ENCODE assay signal across 20 cellular contexts in genomic region chr1:53319296-53320101, GRCh38. TPM values are rescaled to one million over a fixed set of nuclear protein-coding genes. Genes with fewer than 3 reads are reported as not detected.
DNase-seq lines count a peak whose midpoint lies in the region; ATAC-seq lines count a peak whose summit lies in the region.
"Had no signal": no experiment of that assay in that cellular context is flagged by ENCODE, and none has a peak within 500 bp of the region (broad histone marks: within the 10 kb centered on the region; RNA-seq: fewer than 3 reads in every experiment).

No MANE protein-coding gene starts in this region.

- H3K9me3 Mint-ChIP-seq in stimulated activated naive CD8-positive, alpha-beta T cell treated with anti-CD3 and anti-CD28 coated beads, Interleukin-15, amount 100 ng/mL, for 72 hours, result no peaks in the 10 kb centered on the region
- H3K9me3 Mint-ChIP-seq: activated B cell treated with CpG ODN at 0.5 μM for 24 hours; activated CD4-positive, alpha-beta memory T cell treated with anti-CD3 and anti-CD28 coated beads for 36 hours; activated naive CD4-positive, alpha-beta T cell treated with anti-CD3 and anti-CD28 coated beads for 36 hours; activated T-cell treated with anti-CD3 and anti-CD28 coated beads, Interleukin-2, amount 50 U/mL, for 24 hours; immature natural killer cell; stimulated activated effector memory CD8-positive, alpha-beta T cell treated with anti-CD3 and anti-CD28 coated beads, Interleukin-12 subunit alpha, Interleukin-12 subunit beta, amount 100 ng/mL, for 72 hours; T-helper 2 cell treated with Interferon-gamma antibody and Interleukin-4, amounts not matched to agents 5 μg/mL and 100 μg/mL, for 36 hours had no signal

- H3K4me3 Mint-ChIP-seq in stimulated activated naive CD8-positive, alpha-beta T cell treated with anti-CD3 and anti-CD28 coated beads, Interleukin-15, amount 100 ng/mL, for 72 hours, result no peak overlapping the region
- H3K4me3 Mint-ChIP-seq: activated B cell treated with CpG ODN at 0.5 μM for 24 hours; activated CD4-positive, alpha-beta memory T cell treated with anti-CD3 and anti-CD28 coated beads for 36 hours; activated naive CD4-positive, alpha-beta T cell treated with anti-CD3 and anti-CD28 coated beads for 36 hours; activated T-cell treated with anti-CD3 and anti-CD28 coated beads, Interleukin-2, amount 50 U/mL, for 24 hours; immature natural killer cell; stimulated activated effector memory CD8-positive, alpha-beta T cell treated with anti-CD3 and anti-CD28 coated beads, Interleukin-12 subunit alpha, Interleukin-12 subunit beta, amount 100 ng/mL, for 72 hours; T-helper 2 cell treated with Interferon-gamma antibody and Interleukin-4, amounts not matched to agents 5 μg/mL and 100 μg/mL, for 36 hours had no signal

- H3K27me3 Mint-ChIP-seq in stimulated activated naive CD8-positive, alpha-beta T cell treated with anti-CD3 and anti-CD28 coated beads, Interleukin-15, amount 100 ng/mL, for 72 hours, result no peaks in the 10 kb centered on the region
- H3K27me3 Mint-ChIP-seq: activated B cell treated with CpG ODN at 0.5 μM for 24 hours; activated CD4-positive, alpha-beta memory T cell treated with anti-CD3 and anti-CD28 coated beads for 36 hours; activated T-cell treated with anti-CD3 and anti-CD28 coated beads, Interleukin-2, amount 50 U/mL, for 24 hours had no signal

- intact Hi-C loops in left ventricle myocardium superior (cut with micrococcal nuclease) (no loop called here), Right ventricle myocardium superior (cut with DNase I) (no loop called here)

- DNase-seq in left ventricle myocardium superior (peak; percentile 21), Right ventricle myocardium superior (no peak), NCI-H524 (lab: John Stamatoyannopoulos, UW) (peak; percentile 89 to 95), left kidney (ENCODE audit: low read depth, low spot score) (peak; percentile 34), T-helper 1 cell (no peak), superior temporal gyrus (ENCODE audit: extremely low spot score) (no peak)
- DNase-seq in stimulated activated naive CD8-positive, alpha-beta T cell treated with anti-CD3 and anti-CD28 coated beads, Interleukin-15, amount 100 ng/mL, for 72 hours, result no peak
- DNase-seq: activated B cell treated with CpG ODN at 0.5 μM for 24 hours; activated CD4-positive, alpha-beta memory T cell treated with anti-CD3 and anti-CD28 coated beads for 36 hours; activated naive CD4-positive, alpha-beta T cell treated with anti-CD3 and anti-CD28 coated beads for 36 hours; activated T-cell treated with anti-CD3 and anti-CD28 coated beads, Interleukin-2, amount 50 U/mL, for 24 hours; DMS79; GM23248; immature natural killer cell; NCI-H774; ovary; sigmoid colon had no signal

- H3K4me1 Mint-ChIP-seq in stimulated activated naive CD8-positive, alpha-beta T cell treated with anti-CD3 and anti-CD28 coated beads, Interleukin-15, amount 100 ng/mL, for 72 hours, result peaks cover 57% of the 10 kb centered on the region

- peak overlapping the region in 1 of 2 donors; percentile 36 for H3K27ac Mint-ChIP-seq in stimulated activated naive CD8-positive, alpha-beta T cell treated with anti-CD3 and anti-CD28 coated beads, Interleukin-15, amount 100 ng/mL, for 72 hours
- H3K27ac Mint-ChIP-seq: activated B cell treated with CpG ODN at 0.5 μM for 24 hours; activated CD4-positive, alpha-beta memory T cell treated with anti-CD3 and anti-CD28 coated beads for 36 hours; activated naive CD4-positive, alpha-beta T cell treated with anti-CD3 and anti-CD28 coated beads for 36 hours; T-helper 2 cell treated with Interferon-gamma antibody and Interleukin-4, amounts not matched to agents 5 μg/mL and 100 μg/mL, for 36 hours had no signal

- ATAC-seq in left ventricle myocardium superior (no peak), Right ventricle myocardium superior (ENCODE audit: poor library complexity) (no peak), HG02970 (IDR thresholded peaks at IDR 0.05; ENCODE audit: low FRiP score, unreplicated experiment) (no peak)
- no peak for ATAC-seq in stimulated activated naive CD8-positive, alpha-beta T cell treated with anti-CD3 and anti-CD28 coated beads, Interleukin-15, amount 100 ng/mL, for 72 hours
- ATAC-seq: stimulated activated effector memory CD8-positive, alpha-beta T cell treated with anti-CD3 and anti-CD28 coated beads, Interleukin-12 subunit alpha, Interleukin-12 subunit beta, amount 100 ng/mL, for 72 hours had no signal

RNA-seq across cellular contexts. Expression of gene LRP8, which starts 8.4 kb away (rescaled TPM):
- total RNA-seq in left ventricle myocardium superior (1.3 TPM), Right ventricle myocardium superior (1.5 TPM)

Comparison
In these comparisons a context has a peak if more than half of its experiments do, and no peak if none do; other contexts are left out.
1. DNase-seq: peak in left ventricle myocardium superior (single experiment), NCI-H524 (2 of 2) and left kidney (single experiment); none in Right ventricle myocardium superior (single experiment), T-helper 1 cell (0 of 5), stimulated activated naive CD8-positive, alpha-beta T cell treated with anti-CD3 and anti-CD28 coated beads, Interleukin-15, amount 100 ng/mL, for 72 hours (0 of 2) and superior temporal gyrus (single experiment).